ENCODE assay signal across 20 cellular contexts in the genomic region with DNA sequence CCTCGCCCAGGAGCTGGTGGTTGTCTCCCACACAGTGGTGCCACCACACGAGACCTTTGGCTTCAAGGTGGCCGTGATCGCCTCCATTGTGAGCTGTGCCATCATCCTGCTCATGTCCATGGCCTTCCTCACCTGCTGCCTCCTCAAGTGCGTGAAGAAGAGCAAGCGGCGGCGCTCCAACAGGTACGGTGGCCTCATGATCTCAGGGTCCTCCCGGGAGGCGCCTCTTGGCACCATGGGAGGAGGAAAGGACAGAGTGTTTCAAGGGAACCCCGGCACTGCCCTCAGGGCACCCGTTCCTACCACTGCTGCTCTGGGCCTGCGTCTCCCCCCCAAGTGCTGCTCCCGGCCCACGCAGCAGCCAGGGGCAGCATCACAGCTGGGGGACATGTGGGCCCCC.
"Had no signal": no experiment of that assay in that cellular context is flagged by ENCODE, and none has a peak within 500 bp of the region (broad histone marks: within the 10 kb centered on the region; RNA-seq: fewer than 3 reads in every experiment).

No MANE protein-coding gene starts in this region.

- H3K27ac ChIP-seq: dorsolateral prefrontal cortex, foreskin keratinocyte, neural progenitor cell, ovary, psoas muscle, suprapubic skin, transverse colon, vagina had no signal

- H3K27ac Mint-ChIP-seq: brain had no signal

- H3K4me1 ChIP-seq: foreskin keratinocyte, neural progenitor cell, psoas muscle, suprapubic skin had no signal

- H3K27me3 Mint-ChIP-seq: stimulated activated naive CD8-positive, alpha-beta T cell treated with anti-CD3 and anti-CD28 coated beads, Interleukin-15, amount 100 ng/mL, for 72 hours had no signal

- H3K4me3 ChIP-seq: dorsolateral prefrontal cortex, lung, neural progenitor cell, ovary, psoas muscle, suprapubic skin, transverse colon, vagina had no signal

- H3K36me3 Mint-ChIP-seq: brain, neural progenitor cell had no signal

- H3K36me3 ChIP-seq: neural progenitor cell, ovary, suprapubic skin, transverse colon, vagina had no signal

- DNase-seq: activated CD4-positive, CD25-positive, alpha-beta regulatory T cell; activated naive CD4-positive, alpha-beta T cell treated with anti-CD3 and anti-CD28 coated beads, Interleukin-2, amount 50 U/mL, for 16 hours; caudate nucleus; dorsolateral prefrontal cortex; foreskin keratinocyte; hippocampal formation; psoas muscle; right cardiac atrium; stimulated activated CD4-positive, alpha-beta T cell treated with anti-CD3 and anti-CD28 coated beads, Interleukin-15, amount 100 ng/mL, for 24 hours; stimulated activated CD4-positive, alpha-beta T cell treated with anti-CD3 and anti-CD28 coated beads, Interleukin-2, amount 100 ng/mL, for 48 hours; stimulated activated naive CD8-positive, alpha-beta T cell treated with anti-CD3 and anti-CD28 coated beads, Interleukin-15, amount 100 ng/mL, for 72 hours; T-helper 9 cell had no signal

- H3K4me3 Mint-ChIP-seq: brain; neural progenitor cell; stimulated activated naive CD8-positive, alpha-beta T cell treated with anti-CD3 and anti-CD28 coated beads, Interleukin-15, amount 100 ng/mL, for 72 hours had no signal

- H3K9me3 ChIP-seq: ovary, psoas muscle, suprapubic skin, transverse colon, vagina had no signal

- H3K27me3 ChIP-seq: dorsolateral prefrontal cortex, foreskin keratinocyte, neural progenitor cell, ovary, suprapubic skin, transverse colon, vagina had no signal

- H3K9me3 Mint-ChIP-seq: activated T-helper 2 cell treated with anti-CD3 and anti-CD28 coated beads, Interferon-gamma antibody, Interleukin-2, Interleukin-4, amounts not matched to agents 10 μg/mL and 5 μg/mL and 100 μg/mL, durations not matched to agents 14 hours and 24 hours and 36 hours; brain; neural progenitor cell; stimulated activated naive CD8-positive, alpha-beta T cell treated with anti-CD3 and anti-CD28 coated beads, Interleukin-15, amount 100 ng/mL, for 72 hours had no signal

- ATAC-seq: foreskin keratinocyte, psoas muscle, right cardiac atrium had no signal
